Comparison of ENCODE assay signal across 8 cellular contexts in genomic region chr3:136196401-136197158, GRCh38. TPM values are rescaled to one million over a fixed set of nuclear protein-coding genes. Genes with fewer than 3 reads are reported as not detected.
DNase-seq lines count a peak whose midpoint lies in the region; FAIRE-seq and TF ChIP-seq lines count a peak whose summit lies in the region.

No MANE protein-coding gene starts in this region.

- H3K23ac ChIP-seq in neuronal stem cell (ENCODE audit: low read depth, low read length, poor library complexity): peak overlapping the region; percentile 99

- H3K36me3 Mint-ChIP-seq in activated naive CD4-positive, alpha-beta T cell treated with anti-CD3 and anti-CD28 coated beads for 36 hours (ENCODE audit: low read depth): peaks cover 38% of the 10 kb centered on the region

- H3K9ac ChIP-seq in neuronal stem cell (ENCODE audit: low read depth, low read length, poor library complexity): peak overlapping the region; percentile 100
- peak overlapping the region; percentile 74 to 97 (median 89) for H3K9ac ChIP-seq in subcutaneous abdominal adipose tissue (ENCODE audit: low read length in 5 of 5)

- H2BK15ac ChIP-seq in neuronal stem cell (ENCODE audit: low read length): peak overlapping the region; percentile 94

- H3K4me1 Mint-ChIP-seq in activated naive CD4-positive, alpha-beta T cell treated with anti-CD3 and anti-CD28 coated beads for 36 hours (ENCODE audit: low read depth): peaks cover 17% of the 10 kb centered on the region

- H3K9me3 Mint-ChIP-seq in activated naive CD4-positive, alpha-beta T cell treated with anti-CD3 and anti-CD28 coated beads for 36 hours: no peaks in the 10 kb centered on the region

- peak overlapping the region; percentile 99 for H4K91ac ChIP-seq in neuronal stem cell (ENCODE audit: low read depth, low read length, poor library complexity)

- FAIRE-seq in frontal cortex (lab: Jason Lieb, UNC): no peak

- H3K27ac ChIP-seq in SJSA1: peak overlapping the region; percentile 99
- H3K27ac ChIP-seq in neuronal stem cell (replicated peaks; ENCODE audit: low read length): peak overlapping the region; percentile 100
- peak overlapping the region; percentile 94 for H3K27ac ChIP-seq in subcutaneous abdominal adipose tissue (ENCODE audit: low read depth, low read length)

- peaks cover 29% of the 10 kb centered on the region for H3K4me1 ChIP-seq in SJSA1 (replicated peaks)
- H3K4me1 ChIP-seq in neuronal stem cell (ENCODE audit: control insufficient read depth in 2 of 2, insufficient read depth in 1 of 2, low read depth in 1 of 2, low read length in 2 of 2): peaks cover 3 to 6% of the 10 kb centered on the region in 2 donors
- peaks cover 4 to 47% (median 42%) of the 10 kb centered on the region in 5 donors for H3K4me1 ChIP-seq in subcutaneous abdominal adipose tissue (ENCODE audit: control insufficient read depth in 5 of 5, insufficient read depth in 5 of 5, low read length in 5 of 5)

- H3K36me3 ChIP-seq in SJSA1 (peaks cover 38% of the 10 kb centered on the region), neuronal stem cell (replicated peaks in 1 of 2; ENCODE audit: control insufficient read depth in 2 of 2, insufficient read depth in 2 of 2, low read length in 2 of 2) (peaks cover 0 to 10% of the 10 kb centered on the region in 2 donors), subcutaneous abdominal adipose tissue (ENCODE audit: control insufficient read depth in 5 of 5, insufficient read depth in 5 of 5, low read length in 5 of 5) (no peaks in the 10 kb centered on the region)

- H4K8ac ChIP-seq in neuronal stem cell (ENCODE audit: low read depth, low read length): peak overlapping the region; percentile 82

- peak overlapping the region; percentile 80 for H3K4me2 ChIP-seq in neuronal stem cell (ENCODE audit: insufficient read depth, low read length, poor library complexity, severe bottlenecking)

- peaks cover 2% of the 10 kb centered on the region for H3K79me1 ChIP-seq in neuronal stem cell (ENCODE audit: low read depth, low read length)

- peak overlapping the region; percentile 92 for H2AK5ac ChIP-seq in neuronal stem cell (ENCODE audit: low read depth, low read length)

- H2AFZ ChIP-seq in neuronal stem cell (ENCODE audit: low read length): peak overlapping the region; percentile 96

- peak overlapping the region; percentile 94 for H3K27ac Mint-ChIP-seq in activated naive CD4-positive, alpha-beta T cell treated with anti-CD3 and anti-CD28 coated beads for 36 hours

- H3K9me3 ChIP-seq in SJSA1 (replicated peaks) (no peaks in the 10 kb centered on the region), neuronal stem cell (replicated peaks in 1 of 2; ENCODE audit: control insufficient read depth in 2 of 2, insufficient read depth in 1 of 2, low read depth in 1 of 2, low read length in 2 of 2) (no peaks in the 10 kb centered on the region), subcutaneous abdominal adipose tissue (ENCODE audit: control insufficient read depth in 5 of 5, low read length in 5 of 5) (no peaks in the 10 kb centered on the region)

- peak overlapping the region; percentile 100 for H2BK5ac ChIP-seq in neuronal stem cell (ENCODE audit: low read length)

- peaks cover 2% of the 10 kb centered on the region for H3K27me3 Mint-ChIP-seq in activated naive CD4-positive, alpha-beta T cell treated with anti-CD3 and anti-CD28 coated beads for 36 hours (ENCODE audit: low read depth)

- DNase-seq in GM04503 (ENCODE audit: low read depth) (peak; percentile 97), HFF-Myc (ENCODE audit: extremely low read depth, low read depth) (peak; percentile 99), MV-4-11 (lab: John Stamatoyannopoulos, UW) (peak; percentile 100), SJSA1 (ENCODE audit: low read depth in 1 of 2, low spot score in 2 of 2) (peak; percentile 99 to 100), frontal cortex (ENCODE audit: low spot score in 2 of 2) (peak; percentile 91 to 92), neuronal stem cell (ENCODE audit: low spot score) (peak; percentile 99)
- peak; percentile 100 for DNase-seq in activated naive CD4-positive, alpha-beta T cell treated with anti-CD3 and anti-CD28 coated beads for 36 hours

- peak overlapping the region; percentile 100 for H3K4me3 Mint-ChIP-seq in activated naive CD4-positive, alpha-beta T cell treated with anti-CD3 and anti-CD28 coated beads for 36 hours

- CTCF ChIA-PET in activated naive CD4-positive, alpha-beta T cell treated with anti-CD3 and anti-CD28 coated beads for 36 hours (lab: Charles Lee): interaction anchor here (0.5 to 2.7 kb wide), 7 partner anchors 15 to 1132 kb away, joined by 3 to 13 read pairs (median 4); partner anchors contain the start of genes PCCB and STAG1

- H2BK120ac ChIP-seq in neuronal stem cell (ENCODE audit: low read depth, low read length): peak overlapping the region; percentile 91

- no CpG with 5 or more reads among the region's 64 CpGs for WGBS in neuronal stem cell (ENCODE audit: extremely low coverage in 2 of 2, insufficient read length in 2 of 2, insufficient replicate concordance in 1 of 2), 2 donors

- H2BK12ac ChIP-seq in neuronal stem cell (ENCODE audit: low read length): peak overlapping the region; percentile 82

- H3K27me3 ChIP-seq in SJSA1 (replicated peaks) (no peaks in the 10 kb centered on the region), neuronal stem cell (ENCODE audit: control insufficient read depth in 3 of 3, insufficient read depth in 3 of 3, low read depth in 1 of 3, low read length in 3 of 3) (no peaks in the 10 kb centered on the region), subcutaneous abdominal adipose tissue (ENCODE audit: control insufficient read depth in 5 of 5, insufficient read depth in 4 of 5, low read length in 5 of 5) (no peaks in the 10 kb centered on the region)

- H3K18ac ChIP-seq in neuronal stem cell (ENCODE audit: low read length): peak overlapping the region; percentile 100

- no peak for TF ChIP-seq CTCF in HFF-Myc (IDR thresholded peaks at IDR 0.05; ENCODE audit: low read depth, low read length, missing control alignments)

- H3K14ac ChIP-seq in neuronal stem cell (ENCODE audit: low read length): peak overlapping the region; percentile 100

- H3K4me3 ChIP-seq in HFF-Myc (replicated peaks; ENCODE audit: low read depth, low read length) (peak overlapping the region; percentile 88), SJSA1 (peak overlapping the region; percentile 88), neuronal stem cell (ENCODE audit: low read length in 2 of 2) (peak overlapping the region; percentile 86 to 96), subcutaneous abdominal adipose tissue (ENCODE audit: low read depth in 1 of 5, low read length in 5 of 5) (peak overlapping the region; percentile 76 to 97 (median 92))

- H3K4ac ChIP-seq in neuronal stem cell (ENCODE audit: low read length): peak overlapping the region; percentile 66

- intact Hi-C loops in activated naive CD4-positive, alpha-beta T cell treated with anti-CD3 and anti-CD28 coated beads for 36 hours (cut with micrococcal nuclease): loop anchor here (1.0 to 5.0 kb wide), 11 partner anchors 54 to 1959 kb away; partner anchors contain the start of genes CEP63, NCK1, PCCB and STAG1

RNA-seq across cellular contexts. Expression of gene MSL2, which starts 0.4 kb away (rescaled TPM):
- total RNA-seq in SJSA1 (2014; rRNA removed; shearing (Covaris generic)): 11.7 and 12.8 TPM in 2 replicates
- total RNA-seq in activated naive CD4-positive, alpha-beta T cell treated with anti-CD3 and anti-CD28 coated beads for 36 hours: 10 to 100 TPM; 40.6 to 42.7 TPM
- 23.6 TPM for total RNA-seq in frontal cortex
- polyA plus RNA-seq in neuronal stem cell (2013, experiment 1 of 2): 24.4 TPM
- polyA plus RNA-seq in neuronal stem cell (2013, experiment 2 of 2): 29.0 TPM

RNA-seq across cellular contexts. Expression of gene PCCB, which starts 53.6 kb away (rescaled TPM):
- 35.0 and 39.2 TPM in 2 replicates for total RNA-seq in SJSA1 (2014; rRNA removed; shearing (Covaris generic))
- total RNA-seq in activated naive CD4-positive, alpha-beta T cell treated with anti-CD3 and anti-CD28 coated beads for 36 hours: 10 to 100 TPM; 86.0 to 87.6 TPM
- total RNA-seq in frontal cortex: 41.2 TPM
- polyA plus RNA-seq in neuronal stem cell (2013, experiment 1 of 2): 41.6 TPM
- polyA plus RNA-seq in neuronal stem cell (2013, experiment 2 of 2): 42.2 TPM

Comparison
In these comparisons a context has a peak if more than half of its experiments do, and no peak if none do; other contexts are left out.
1. Peak in every context shown above with its lines: DNase-seq, H3K4me3 ChIP-seq and H3K27ac ChIP-seq.